13 cellular contexts compared by ENCODE assay signal in the genomic region with DNA sequence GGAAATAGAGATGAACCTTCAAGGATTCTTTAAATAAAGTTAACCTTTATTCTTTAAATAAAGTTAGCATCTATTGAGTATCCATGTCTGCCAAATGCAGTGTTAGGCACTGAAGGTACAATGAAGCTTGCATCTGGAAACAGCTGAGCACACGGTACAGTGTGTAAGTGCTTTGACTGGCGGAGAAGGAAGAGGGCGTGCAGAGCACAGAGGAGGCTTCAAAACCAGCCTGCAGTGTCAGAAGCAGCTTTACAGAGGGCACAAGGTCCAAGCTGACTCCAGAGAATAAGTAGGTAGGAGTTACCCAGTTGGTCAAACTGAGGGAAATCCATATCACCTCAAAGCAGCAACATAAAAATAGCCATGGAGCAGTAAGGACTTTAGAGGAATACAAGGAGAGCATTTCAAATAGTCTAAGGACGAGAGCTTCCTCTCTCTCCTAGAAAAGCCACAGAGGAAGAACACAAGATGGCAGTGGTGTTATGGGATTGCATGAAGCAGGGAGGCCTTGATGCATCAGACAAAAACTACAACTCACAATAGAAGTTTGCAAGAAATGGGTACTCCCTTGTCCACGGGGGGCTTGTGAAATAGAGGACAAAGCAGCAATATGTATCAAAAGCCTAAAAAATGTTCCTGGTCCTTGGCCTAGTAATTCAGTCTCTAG.
DNase-seq lines count a peak whose midpoint lies in the region; ATAC-seq and TF ChIP-seq lines count a peak whose summit lies in the region.
"Had no signal": no experiment of that assay in that cellular context is flagged by ENCODE, and none has a peak within 500 bp of the region (broad histone marks: within the 10 kb centered on the region; RNA-seq: fewer than 3 reads in every experiment).

No MANE protein-coding gene starts in this region.

- H3K9me3 ChIP-seq in A673 (ENCODE audit: low read depth, low read length, poor library complexity, severe bottlenecking) (no peaks in the 10 kb centered on the region), suprapubic skin (no peaks in the 10 kb centered on the region)

- H3K27me3 ChIP-seq in A673 (replicated peaks; ENCODE audit: insufficient read depth, low read depth, low read length, poor library complexity) (peaks cover 29% of the 10 kb centered on the region), suprapubic skin (no peaks in the 10 kb centered on the region)

- H3K4me3 ChIP-seq in A673 (ENCODE audit: low read depth, low read length, poor library complexity, severe bottlenecking) (no peak overlapping the region), foreskin fibroblast (ENCODE audit: low read depth in 1 of 2, low read length in 2 of 2) (no peak overlapping the region), suprapubic skin (no peak overlapping the region)
- H3K4me3 ChIP-seq: GM12878 had no signal

- 38% methylated on average over 5 of the region's 5 CpGs for WGBS in suprapubic skin

- in situ Hi-C loops in SK-MEL-5 (cut with HindIII; ENCODE audit: low pct_unique_long_range_greater_than_20kb, low sequenced_read_pairs): no loop called here

- TF ChIP-seq EP300 in suprapubic skin (IDR thresholded peaks at IDR 0.05): no peak

- H3K27ac ChIP-seq in A673 (ENCODE audit: low read depth, low read length, poor library complexity, severe bottlenecking) (no peak overlapping the region), suprapubic skin (no peak overlapping the region)
- H3K27ac ChIP-seq: RWPE1 had no signal

- intact Hi-C loops in A673 (cut with micrococcal nuclease; ENCODE audit: unreplicated experiment): no loop called here

- BruUV-seq in A673 (replicated peaks; lab: Mats Ljungman, UMichigan): no TSS peak

- DNase-seq in A673 (ENCODE audit: low spot score) (peak; percentile 12), GM03348 (ENCODE audit: low spot score) (peak; percentile 33), SK-MEL-5 (ENCODE audit: low read depth, low spot score) (peak; percentile 62), foreskin fibroblast (peak; percentile 32 to 64), suprapubic skin (ENCODE audit: low spot score in 2 of 2) (no peak), NCI-H2081 (lab: John Stamatoyannopoulos, UW) (no peak)
- DNase-seq in stimulated activated CD4-positive, alpha-beta T cell treated with anti-CD3 and anti-CD28 coated beads, Interleukin-12 subunit alpha, Interleukin-12 subunit beta, amount 100 ng/mL, for 4 hours: no peak
- DNase-seq: activated CD4-positive, CD25-positive, alpha-beta regulatory T cell treated with anti-CD3 and anti-CD28 coated beads, Interleukin-2, amount 50 U/mL, for 72 hours; NCI-H187; small intestine had no signal

- POLR2A ChIA-PET in A673 (lab: Charles Lee; ENCODE audit: low non-redundant PET): no interaction called here

- TF ChIP-seq CTCF in A673 (conservative IDR thresholded peaks at IDR 0.05; ENCODE audit: low read depth, low read length) (no peak), foreskin fibroblast (IDR thresholded peaks at IDR 0.05; ENCODE audit: low read depth, low read length) (peak; percentile 39), suprapubic skin (IDR thresholded peaks at IDR 0.05) (peak in 1 of 2 donors; percentile 29)

- CTCF ChIA-PET in A673 (lab: Charles Lee): interaction anchor here (0.6 to 1.2 kb wide), 2 partner anchors 137 to 141 kb away, joined by 5 to 9 read pairs; no protein-coding TSS in a partner anchor

- no peaks in the 10 kb centered on the region for H3K36me3 ChIP-seq in A673 (ENCODE audit: insufficient read depth, low read length, poor library complexity, severe bottlenecking)
- H3K36me3 ChIP-seq in suprapubic skin: no peaks in the 10 kb centered on the region

- no peak for TF ChIP-seq POLR2A in suprapubic skin (IDR thresholded peaks at IDR 0.05)

- ATAC-seq in HG02840 (IDR thresholded peaks at IDR 0.05; ENCODE audit: low FRiP score, unreplicated experiment): no peak
- ATAC-seq: GM12878 had no signal

- H3K4me1 ChIP-seq in A673 (ENCODE audit: insufficient read depth, low read length, poor library complexity, severe bottlenecking): no peaks in the 10 kb centered on the region
- H3K4me1 ChIP-seq in suprapubic skin: peaks cover 20% of the 10 kb centered on the region

Comparison
In these comparisons a context has a peak if more than half of its experiments do, and no peak if none do; other contexts are left out.
1. DNase-seq: peak in A673 (single experiment), GM03348 (single experiment), SK-MEL-5 (single experiment) and foreskin fibroblast (2 of 2); none in stimulated activated CD4-positive, alpha-beta T cell treated with anti-CD3 and anti-CD28 coated beads, Interleukin-12 subunit alpha, Interleukin-12 subunit beta, amount 100 ng/mL, for 4 hours (single experiment), suprapubic skin (0 of 2) and NCI-H2081 (0 of 2).